ENCODE assay signal across 23 cellular contexts in genomic region chr3:72633101-72633500, GRCh38.
DNase-seq lines count a peak whose midpoint lies in the region; ATAC-seq, FAIRE-seq and TF ChIP-seq lines count a peak whose summit lies in the region.
"Had no signal": no experiment of that assay in that cellular context is flagged by ENCODE, and none has a peak within 500 bp of the region (broad histone marks: within the 10 kb centered on the region; RNA-seq: fewer than 3 reads in every experiment).

No MANE protein-coding gene starts in this region.

- peak; percentile 18 for DNase-seq in Daoy (ENCODE audit: low read depth)
- peak; percentile 13 for DNase-seq in GM04503 (ENCODE audit: low read depth)
- DNase-seq in RCC 7860 (ENCODE audit: low spot score) = peak; percentile 63
- peak; percentile 49 for DNase-seq in fibroblast of mammary gland (ENCODE audit: low read depth)
- no peak for DNase-seq in activated CD4-positive, CD25-positive, alpha-beta regulatory T cell treated with anti-CD3 and anti-CD28 coated beads, Interleukin-2, amount 50 U/mL, for 72 hours
- DNase-seq in epidermal melanocyte (ENCODE audit: insufficient read length, low spot score) = no peak
- DNase-seq: activated gamma-delta T cell treated with Interleukin-2 at 50 U/mL for 16 hours, C1 segment of cervical spinal cord, DMS153, hypothalamus, kidney, mesendoderm, NCI-H1694 treated with DMSO at 0.1 percent for 48 hours, NCI-H446, spleen, SW 1271, thyroid gland had no signal

- no peak overlapping the region for H3K4me3 ChIP-seq in fibroblast of mammary gland (ENCODE audit: control insufficient read depth, low read depth, low read length)
- H3K4me3 ChIP-seq: ascending aorta, coronary artery, spleen, thyroid gland had no signal

- peak; percentile 85 for FAIRE-seq in RCC 7860 (lab: Jason Lieb, UNC)
- FAIRE-seq: endothelial cell of umbilical vein, kidney had no signal

- no peak for ATAC-seq in HG03139 (IDR thresholded peaks at IDR 0.05; ENCODE audit: unreplicated experiment)
- no peak for ATAC-seq in HG03378 (IDR thresholded peaks at IDR 0.05; ENCODE audit: unreplicated experiment)
- ATAC-seq: foreskin keratinocyte had no signal

- TF ChIP-seq CTCF in fibroblast of mammary gland (conservative IDR thresholded peaks at IDR 0.05; ENCODE audit: control insufficient read depth, insufficient read depth, low read depth, low read length) = no peak

Comparison
In these comparisons a context has a peak if more than half of its experiments do, and no peak if none do; other contexts are left out.
1. DNase-seq: peak in Daoy (single experiment), GM04503 (single experiment), RCC 7860 (single experiment) and fibroblast of mammary gland (single experiment); none in activated CD4-positive, CD25-positive, alpha-beta regulatory T cell treated with anti-CD3 and anti-CD28 coated beads, Interleukin-2, amount 50 U/mL, for 72 hours (single experiment) and epidermal melanocyte (single experiment).